8 cellular contexts compared by ENCODE assay signal in the genomic region with DNA sequence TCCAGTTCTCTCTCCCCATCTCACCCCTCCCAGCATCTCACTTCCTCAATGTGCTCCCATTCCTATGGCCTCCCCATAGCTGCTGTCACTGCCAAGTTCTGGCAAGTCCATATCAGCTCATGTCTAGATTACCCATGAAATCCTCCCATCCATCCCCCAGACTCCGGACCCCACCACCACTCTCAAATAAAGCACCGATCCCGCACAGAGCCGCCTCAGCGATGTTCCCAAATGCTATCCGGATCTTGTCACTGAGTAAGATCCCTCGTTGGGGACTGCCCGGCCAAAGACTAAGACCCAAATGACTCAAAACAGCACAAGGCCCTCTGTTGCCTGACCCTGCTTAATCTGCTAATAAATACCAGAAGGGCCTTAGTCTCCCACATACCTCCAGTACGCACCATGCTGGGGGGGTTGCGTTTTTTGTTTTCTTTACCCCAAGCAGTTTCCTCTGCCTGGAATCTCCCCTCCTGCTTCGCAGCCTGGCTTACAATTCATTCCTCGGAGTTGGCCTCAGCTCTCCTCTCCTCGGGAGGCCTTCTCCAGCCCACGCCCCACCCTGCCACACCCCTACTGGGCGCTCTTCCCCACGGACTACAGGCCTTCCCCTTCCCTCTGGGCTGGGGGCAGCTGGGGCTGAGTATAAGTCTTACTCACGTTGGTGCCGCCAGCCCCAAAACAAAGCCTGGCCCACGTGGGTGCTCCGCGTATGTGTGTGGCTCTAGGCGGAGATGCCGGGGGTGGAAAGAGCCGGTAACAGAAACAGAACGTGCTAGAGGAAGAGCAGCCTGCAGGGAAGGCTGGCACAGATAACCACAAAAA. TPM values are rescaled to one million over a fixed set of nuclear protein-coding genes. Genes with fewer than 3 reads are reported as not detected.
DNase-seq lines count a peak whose midpoint lies in the region; ATAC-seq, FAIRE-seq and TF ChIP-seq lines count a peak whose summit lies in the region.

No MANE protein-coding gene starts in this region.

- H3K36me3 ChIP-seq in SJSA1 (peaks cover 7% of the 10 kb centered on the region; the same call in 1 of the 2 replicates), small intestine (ENCODE audit: control insufficient read depth in 2 of 2, insufficient read depth in 2 of 2, low read length in 2 of 2) (no peaks in the 10 kb centered on the region), pancreas (no peaks in the 10 kb centered on the region)

- H3K4me3 ChIP-seq in SJSA1 (peak overlapping the region; percentile 73), small intestine (ENCODE audit: low read depth in 1 of 2, low read length in 2 of 2) (peak overlapping the region in 1 of 2 donors; percentile 21), pancreas (peak overlapping the region in 1 of 4 donors; percentile 86)

- H3K27me3 ChIP-seq in SJSA1 (replicated peaks): no peaks in the 10 kb centered on the region
- no peaks in the 10 kb centered on the region for H3K27me3 ChIP-seq in small intestine (ENCODE audit: control insufficient read depth in 2 of 2, insufficient read depth in 2 of 2, low read length in 2 of 2)
- peaks cover 0 to 4% (median 0%) of the 10 kb centered on the region in 4 donors for H3K27me3 ChIP-seq in pancreas

- FAIRE-seq in G401.6 (lab: Jason Lieb, UNC) (peak; percentile 96), small intestine (lab: Jason Lieb, UNC) (no peak), pancreas (lab: Jason Lieb, UNC) (no peak)

- H3K27ac ChIP-seq in SJSA1: peak overlapping the region; percentile 84
- H3K27ac ChIP-seq in small intestine (ENCODE audit: low read depth in 1 of 2, low read length in 1 of 2): peak overlapping the region in 1 of 2 donors; percentile 32
- H3K27ac ChIP-seq in pancreas: no peak overlapping the region

- intact Hi-C loops in left ventricle myocardium superior (cut with micrococcal nuclease) (no loop called here), pancreas (cut with DNase I) (no loop called here)

- DNase-seq in SJSA1 (ENCODE audit: low read depth in 1 of 2, low spot score in 2 of 2) (peak; percentile 96), left ventricle myocardium superior (peak; percentile 46), small intestine (peak; percentile 26), NCI-H1930 (lab: John Stamatoyannopoulos, UW) (no peak), cortex of kidney (lab: John Stamatoyannopoulos, UW) (no peak), pancreas (no peak)
- peak; percentile 30 for DNase-seq in activated naive CD8-positive, alpha-beta T cell treated with anti-CD3 and anti-CD28 coated beads, Interleukin-2, amount 50 U/mL, for 16 hours (ENCODE audit: low read depth, low spot score)

- 41 to 58% (median 51%) methylated on average over 25 of the region's 25 CpGs for WGBS in small intestine, 3 donors
- WGBS in pancreas, 2 donors: 78 to 80% methylated on average over 25 of the region's 25 CpGs

- H3K4me1 ChIP-seq in SJSA1 (replicated peaks): peaks cover 62% of the 10 kb centered on the region
- H3K4me1 ChIP-seq in small intestine (ENCODE audit: control insufficient read depth in 2 of 2, insufficient read depth in 1 of 2, low read depth in 1 of 2, low read length in 1 of 2): peaks cover 0 to 6% of the 10 kb centered on the region in 2 donors
- H3K4me1 ChIP-seq in pancreas: peaks cover 0 to 9% (median 0%) of the 10 kb centered on the region in 3 donors

- H3K9me3 ChIP-seq in SJSA1 (replicated peaks) (no peaks in the 10 kb centered on the region), small intestine (ENCODE audit: control insufficient read depth, low read depth) (no peaks in the 10 kb centered on the region), pancreas (no peaks in the 10 kb centered on the region)

- ATAC-seq in left ventricle myocardium superior: no peak
- ATAC-seq in pancreas: no peak

- no peak for TF ChIP-seq CTCF in pancreas (IDR thresholded peaks at IDR 0.05)

RNA-seq across cellular contexts. Expression of gene DUSP5, which starts 1.8 kb away (rescaled TPM):
- 12.9 and 18.9 TPM in 2 replicates for total RNA-seq in SJSA1 (2014; rRNA removed; shearing (Covaris generic))
- total RNA-seq in left ventricle myocardium superior (7.1 TPM), pancreas (10 to 100 TPM in 1 of 6 donors, 1 to 10 TPM in 5; 2.7 to 11.8 (median 3.8) TPM)
- polyA plus RNA-seq in small intestine (10 to 100 TPM in 2 of 3 donors, 1 to 10 TPM in 1; 8.3 to 36.2 (median 11.8) TPM), pancreas (10 to 100 TPM in 1 of 2 donors, 1 to 10 TPM in 1; 7.2 to 12.8 TPM)

Comparison
In these comparisons a context has a peak if more than half of its experiments do, and no peak if none do; other contexts are left out.
1. DNase-seq: peak in SJSA1 (2 of 2), activated naive CD8-positive, alpha-beta T cell treated with anti-CD3 and anti-CD28 coated beads, Interleukin-2, amount 50 U/mL, for 16 hours (single experiment), left ventricle myocardium superior (single experiment) and small intestine (single experiment); none in NCI-H1930 (0 of 2), cortex of kidney (single experiment) and pancreas (0 of 6).